Comparison of ENCODE assay signal across 1 cellular context in the genomic region with DNA sequence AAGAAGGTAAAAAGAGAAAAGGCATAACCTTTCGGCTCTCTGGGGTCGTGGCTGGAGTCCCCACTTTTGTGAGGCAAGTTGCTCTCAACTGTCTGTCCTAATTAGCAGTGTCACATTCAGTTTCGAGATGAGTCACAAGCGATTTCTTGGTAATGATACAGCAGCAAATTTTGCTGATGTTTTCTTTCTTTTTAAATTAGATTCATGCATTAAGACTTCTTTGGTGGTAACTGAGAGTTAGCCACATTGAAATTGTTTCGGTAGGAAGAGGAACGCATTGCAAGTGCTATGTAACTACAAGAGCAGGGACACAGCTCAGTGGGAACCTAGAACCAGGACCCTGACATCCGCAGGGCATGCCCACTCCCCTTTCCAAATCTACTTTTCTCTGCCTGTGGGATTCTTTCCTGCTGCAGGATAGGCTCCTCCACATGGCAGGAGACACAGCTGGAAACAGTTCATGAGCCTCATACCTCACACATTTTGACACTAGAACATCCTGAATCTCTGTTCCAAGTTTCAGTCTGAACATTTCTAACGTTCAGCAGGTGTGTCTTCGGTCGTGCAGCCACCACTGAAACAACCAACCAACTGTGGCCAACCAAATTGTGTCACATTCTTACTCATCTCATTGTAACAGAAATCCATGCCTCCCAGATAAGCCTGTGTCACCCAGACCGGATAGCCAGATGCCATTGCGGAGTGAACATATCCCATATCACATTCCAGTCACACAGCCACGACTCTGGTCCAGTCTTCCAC.
TF ChIP-seq lines count a peak whose summit lies in the region.

No MANE protein-coding gene starts in this region.

TF ChIP-seq in GM12878, 131 proteins besides CTCF, POLR2A, EP300 and RAD21 (continued from another document and continues in another):
- TF ChIP-seq, protein P1, sequence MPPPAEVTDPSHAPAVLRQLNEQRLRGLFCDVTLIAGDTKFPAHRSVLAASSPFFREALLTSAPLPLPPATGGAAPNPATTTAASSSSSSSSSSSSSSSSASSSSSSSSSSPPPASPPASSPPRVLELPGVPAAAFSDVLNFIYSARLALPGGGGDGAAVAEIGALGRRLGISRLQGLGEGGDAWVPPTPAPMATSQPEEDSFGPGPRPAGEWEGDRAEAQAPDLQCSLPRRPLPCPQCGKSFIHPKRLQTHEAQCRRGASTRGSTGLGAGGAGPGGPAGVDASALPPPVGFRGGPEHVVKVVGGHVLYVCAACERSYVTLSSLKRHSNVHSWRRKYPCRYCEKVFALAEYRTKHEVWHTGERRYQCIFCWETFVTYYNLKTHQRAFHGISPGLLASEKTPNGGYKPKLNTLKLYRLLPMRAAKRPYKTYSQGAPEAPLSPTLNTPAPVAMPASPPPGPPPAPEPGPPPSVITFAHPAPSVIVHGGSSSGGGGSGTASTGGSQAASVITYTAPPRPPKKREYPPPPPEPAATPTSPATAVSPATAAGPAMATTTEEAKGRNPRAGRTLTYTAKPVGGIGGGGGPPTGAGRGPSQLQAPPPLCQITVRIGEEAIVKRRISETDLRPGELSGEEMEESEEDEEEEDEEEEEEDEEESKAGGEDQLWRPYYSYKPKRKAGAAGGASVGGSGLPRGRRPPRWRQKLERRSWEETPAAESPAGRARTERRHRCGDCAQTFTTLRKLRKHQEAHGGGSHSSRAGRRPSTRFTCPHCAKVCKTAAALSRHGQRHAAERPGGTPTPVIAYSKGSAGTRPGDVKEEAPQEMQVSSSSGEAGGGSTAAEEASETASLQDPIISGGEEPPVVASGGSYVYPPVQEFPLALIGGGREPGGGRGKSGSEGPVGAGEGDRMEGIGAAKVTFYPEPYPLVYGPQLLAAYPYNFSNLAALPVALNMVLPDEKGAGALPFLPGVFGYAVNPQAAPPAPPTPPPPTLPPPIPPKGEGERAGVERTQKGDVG (CRISPR knock-in tag; IDR thresholded peaks at IDR 0.05) = no peak
- peak; percentile 9; the same call in 1 of the 2 replicates for TF ChIP-seq YY1 (IDR thresholded peaks at IDR 0.05; ENCODE audit: low read depth, low read length)
- no peak for TF ChIP-seq ZBTB40 (IDR thresholded peaks at IDR 0.05; ENCODE audit: borderline replicate concordance)
- peak; percentile 97 for TF ChIP-seq IKZF1 (conservative IDR thresholded peaks at IDR 0.05)
- TF ChIP-seq POLR2AphosphoS5 (IDR thresholded peaks at IDR 0.05; ENCODE audit: low read length) = no peak
- TF ChIP-seq, protein P2, sequence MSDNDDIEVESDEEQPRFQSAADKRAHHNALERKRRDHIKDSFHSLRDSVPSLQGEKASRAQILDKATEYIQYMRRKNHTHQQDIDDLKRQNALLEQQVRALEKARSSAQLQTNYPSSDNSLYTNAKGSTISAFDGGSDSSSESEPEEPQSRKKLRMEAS (IDR thresholded peaks at IDR 0.05; ENCODE audit: low read depth, low read length) = peak; percentile 30; the same call in 1 of the 2 replicates
- peak; percentile 71; the same call in 1 of the 2 replicates for TF ChIP-seq PKNOX1 (IDR thresholded peaks at IDR 0.05)
- TF ChIP-seq TAF1 (IDR thresholded peaks at IDR 0.05; ENCODE audit: borderline replicate concordance, low read depth, low read length) = no peak
- TF ChIP-seq, protein P3, sequence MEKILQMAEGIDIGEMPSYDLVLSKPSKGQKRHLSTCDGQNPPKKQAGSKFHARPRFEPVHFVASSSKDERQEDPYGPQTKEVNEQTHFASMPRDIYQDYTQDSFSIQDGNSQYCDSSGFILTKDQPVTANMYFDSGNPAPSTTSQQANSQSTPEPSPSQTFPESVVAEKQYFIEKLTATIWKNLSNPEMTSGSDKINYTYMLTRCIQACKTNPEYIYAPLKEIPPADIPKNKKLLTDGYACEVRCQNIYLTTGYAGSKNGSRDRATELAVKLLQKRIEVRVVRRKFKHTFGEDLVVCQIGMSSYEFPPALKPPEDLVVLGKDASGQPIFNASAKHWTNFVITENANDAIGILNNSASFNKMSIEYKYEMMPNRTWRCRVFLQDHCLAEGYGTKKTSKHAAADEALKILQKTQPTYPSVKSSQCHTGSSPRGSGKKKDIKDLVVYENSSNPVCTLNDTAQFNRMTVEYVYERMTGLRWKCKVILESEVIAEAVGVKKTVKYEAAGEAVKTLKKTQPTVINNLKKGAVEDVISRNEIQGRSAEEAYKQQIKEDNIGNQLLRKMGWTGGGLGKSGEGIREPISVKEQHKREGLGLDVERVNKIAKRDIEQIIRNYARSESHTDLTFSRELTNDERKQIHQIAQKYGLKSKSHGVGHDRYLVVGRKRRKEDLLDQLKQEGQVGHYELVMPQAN (conservative IDR thresholded peaks at IDR 0.05) = no peak
- 0 out of 2 replicates have a peak, but pooled peaks have one; percentile 29 for TF ChIP-seq MEF2A (IDR thresholded peaks at IDR 0.05; ENCODE audit: insufficient read depth, low read depth, low read length)
- TF ChIP-seq CREB1 (IDR thresholded peaks at IDR 0.05; ENCODE audit: low read depth) = peak; percentile 5; the same call in 1 of the 2 replicates
- TF ChIP-seq EZH2 (IDR thresholded peaks at IDR 0.05; ENCODE audit: borderline replicate concordance, control insufficient read depth, low read depth, low read length) = no peak
- peak; percentile 95 for TF ChIP-seq RUNX3 (IDR thresholded peaks at IDR 0.05; ENCODE audit: low read length)
- TF ChIP-seq FOXM1 (IDR thresholded peaks at IDR 0.05; ENCODE audit: low read depth, low read length) = peak; percentile 96
- peak; percentile 95 to 98 for TF ChIP-seq IKZF2 (IDR thresholded peaks at IDR 0.05)
- TF ChIP-seq CEBPB (IDR thresholded peaks at IDR 0.05; ENCODE audit: borderline replicate concordance in 1 of 2, low read depth in 2 of 2, low read length in 2 of 2) = peak in 1 of 2 experiments; percentile 60; a peak in 1 of 4 replicates
- peak; percentile 90 for TF ChIP-seq NR2F1 (conservative IDR thresholded peaks at IDR 0.05)
- peak; percentile 97 for TF ChIP-seq JUND (IDR thresholded peaks at IDR 0.05; ENCODE audit: low read depth, low read length)
- peak; percentile 94 for TF ChIP-seq BACH1 (IDR thresholded peaks at IDR 0.05; ENCODE audit: borderline replicate concordance)
- peak; percentile 79; the same call in 1 of the 2 replicates for TF ChIP-seq MTA3 (IDR thresholded peaks at IDR 0.05; ENCODE audit: borderline replicate concordance, low read length)
- TF ChIP-seq, protein P4, sequence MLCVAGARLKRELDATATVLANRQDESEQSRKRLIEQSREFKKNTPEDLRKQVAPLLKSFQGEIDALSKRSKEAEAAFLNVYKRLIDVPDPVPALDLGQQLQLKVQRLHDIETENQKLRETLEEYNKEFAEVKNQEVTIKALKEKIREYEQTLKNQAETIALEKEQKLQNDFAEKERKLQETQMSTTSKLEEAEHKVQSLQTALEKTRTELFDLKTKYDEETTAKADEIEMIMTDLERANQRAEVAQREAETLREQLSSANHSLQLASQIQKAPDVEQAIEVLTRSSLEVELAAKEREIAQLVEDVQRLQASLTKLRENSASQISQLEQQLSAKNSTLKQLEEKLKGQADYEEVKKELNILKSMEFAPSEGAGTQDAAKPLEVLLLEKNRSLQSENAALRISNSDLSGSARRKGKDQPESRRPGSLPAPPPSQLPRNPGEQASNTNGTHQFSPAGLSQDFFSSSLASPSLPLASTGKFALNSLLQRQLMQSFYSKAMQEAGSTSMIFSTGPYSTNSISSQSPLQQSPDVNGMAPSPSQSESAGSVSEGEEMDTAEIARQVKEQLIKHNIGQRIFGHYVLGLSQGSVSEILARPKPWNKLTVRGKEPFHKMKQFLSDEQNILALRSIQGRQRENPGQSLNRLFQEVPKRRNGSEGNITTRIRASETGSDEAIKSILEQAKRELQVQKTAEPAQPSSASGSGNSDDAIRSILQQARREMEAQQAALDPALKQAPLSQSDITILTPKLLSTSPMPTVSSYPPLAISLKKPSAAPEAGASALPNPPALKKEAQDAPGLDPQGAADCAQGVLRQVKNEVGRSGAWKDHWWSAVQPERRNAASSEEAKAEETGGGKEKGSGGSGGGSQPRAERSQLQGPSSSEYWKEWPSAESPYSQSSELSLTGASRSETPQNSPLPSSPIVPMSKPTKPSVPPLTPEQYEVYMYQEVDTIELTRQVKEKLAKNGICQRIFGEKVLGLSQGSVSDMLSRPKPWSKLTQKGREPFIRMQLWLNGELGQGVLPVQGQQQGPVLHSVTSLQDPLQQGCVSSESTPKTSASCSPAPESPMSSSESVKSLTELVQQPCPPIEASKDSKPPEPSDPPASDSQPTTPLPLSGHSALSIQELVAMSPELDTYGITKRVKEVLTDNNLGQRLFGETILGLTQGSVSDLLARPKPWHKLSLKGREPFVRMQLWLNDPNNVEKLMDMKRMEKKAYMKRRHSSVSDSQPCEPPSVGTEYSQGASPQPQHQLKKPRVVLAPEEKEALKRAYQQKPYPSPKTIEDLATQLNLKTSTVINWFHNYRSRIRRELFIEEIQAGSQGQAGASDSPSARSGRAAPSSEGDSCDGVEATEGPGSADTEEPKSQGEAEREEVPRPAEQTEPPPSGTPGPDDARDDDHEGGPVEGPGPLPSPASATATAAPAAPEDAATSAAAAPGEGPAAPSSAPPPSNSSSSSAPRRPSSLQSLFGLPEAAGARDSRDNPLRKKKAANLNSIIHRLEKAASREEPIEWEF (IDR thresholded peaks at IDR 0.05; ENCODE audit: insufficient replicate concordance, low read depth, low read length) = peak; percentile 29
- TF ChIP-seq ETV6 (conservative IDR thresholded peaks at IDR 0.05 in 1 of 2, IDR thresholded peaks at IDR 0.05 in 1 of 2; ENCODE audit: borderline replicate concordance in 1 of 2, low read depth in 1 of 2) = peak in 1 of 2 experiments; percentile 61; a peak in 2 of 4 replicates
- TF ChIP-seq CBFB (IDR thresholded peaks at IDR 0.05; ENCODE audit: low read depth) = peak; percentile 79
- TF ChIP-seq NRF1 (conservative IDR thresholded peaks at IDR 0.05; ENCODE audit: low read depth, low read length) = no peak
- TF ChIP-seq BCL11A (IDR thresholded peaks at IDR 0.05; ENCODE audit: low read depth, low read length) = peak; percentile 96
- TF ChIP-seq ZNF217 (IDR thresholded peaks at IDR 0.05) = peak; percentile 74; the same call in 1 of the 2 replicates
- TF ChIP-seq DPF2 (IDR thresholded peaks at IDR 0.05) = peak; percentile 99
- no peak for TF ChIP-seq ZNF622 (IDR thresholded peaks at IDR 0.05)
- no peak for TF ChIP-seq PAX8 (IDR thresholded peaks at IDR 0.05)
- peak; percentile 95 for TF ChIP-seq PAX5 (IDR thresholded peaks at IDR 0.05; ENCODE audit: borderline replicate concordance, low read depth, low read length)
- peak; percentile 97 for TF ChIP-seq NFIC (IDR thresholded peaks at IDR 0.05; ENCODE audit: low read depth, low read length)
- peak; percentile 73 to 84 for TF ChIP-seq BHLHE40 (IDR thresholded peaks at IDR 0.05; ENCODE audit: borderline replicate concordance in 1 of 2, low read depth in 2 of 2, low read length in 1 of 2)
- TF ChIP-seq STAT3 (IDR thresholded peaks at IDR 0.05; ENCODE audit: low read depth, low read length) = 0 out of 2 replicates have a peak, but pooled peaks have one; percentile 83
- TF ChIP-seq CREM (IDR thresholded peaks at IDR 0.05; ENCODE audit: low read depth) = peak; percentile 80
- TF ChIP-seq, protein P5, sequence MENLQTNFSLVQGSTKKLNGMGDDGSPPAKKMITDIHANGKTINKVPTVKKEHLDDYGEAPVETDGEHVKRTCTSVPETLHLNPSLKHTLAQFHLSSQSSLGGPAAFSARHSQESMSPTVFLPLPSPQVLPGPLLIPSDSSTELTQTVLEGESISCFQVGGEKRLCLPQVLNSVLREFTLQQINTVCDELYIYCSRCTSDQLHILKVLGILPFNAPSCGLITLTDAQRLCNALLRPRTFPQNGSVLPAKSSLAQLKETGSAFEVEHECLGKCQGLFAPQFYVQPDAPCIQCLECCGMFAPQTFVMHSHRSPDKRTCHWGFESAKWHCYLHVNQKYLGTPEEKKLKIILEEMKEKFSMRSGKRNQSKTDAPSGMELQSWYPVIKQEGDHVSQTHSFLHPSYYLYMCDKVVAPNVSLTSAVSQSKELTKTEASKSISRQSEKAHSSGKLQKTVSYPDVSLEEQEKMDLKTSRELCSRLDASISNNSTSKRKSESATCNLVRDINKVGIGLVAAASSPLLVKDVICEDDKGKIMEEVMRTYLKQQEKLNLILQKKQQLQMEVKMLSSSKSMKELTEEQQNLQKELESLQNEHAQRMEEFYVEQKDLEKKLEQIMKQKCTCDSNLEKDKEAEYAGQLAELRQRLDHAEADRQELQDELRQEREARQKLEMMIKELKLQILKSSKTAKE (IDR thresholded peaks at IDR 0.05; ENCODE audit: low read depth, poor library complexity, severe bottlenecking) = peak; percentile 59
- TF ChIP-seq BMI1 (IDR thresholded peaks at IDR 0.05; ENCODE audit: borderline replicate concordance) = peak; percentile 56; the same call in 1 of the 2 replicates
- peak; percentile 29 for TF ChIP-seq TBL1XR1 (IDR thresholded peaks at IDR 0.05; ENCODE audit: low read depth, low read length)
- peak; percentile 33; the same call in 1 of the 2 replicates for TF ChIP-seq GABPA (IDR thresholded peaks at IDR 0.05; ENCODE audit: low read depth)
- peak; percentile 79; the same call in 1 of the 2 replicates for TF ChIP-seq GATAD2B (conservative IDR thresholded peaks at IDR 0.05; ENCODE audit: low read depth)
- 0 out of 4 replicates have a peak, but pooled peaks of 1 of the 2 experiments have one; percentile 19 for TF ChIP-seq SRF (IDR thresholded peaks at IDR 0.05; ENCODE audit: low read depth in 2 of 2, low read length in 2 of 2)
